Comparison of ENCODE assay signal across 9 cellular contexts in genomic region chr1:145891143-145891542, GRCh38. TPM values are rescaled to one million over a fixed set of nuclear protein-coding genes. Genes with fewer than 3 reads are reported as not detected.
DNase-seq lines count a peak whose midpoint lies in the region; ATAC-seq and TF ChIP-seq lines count a peak whose summit lies in the region.
"Had no signal": no experiment of that assay in that cellular context is flagged by ENCODE, and none has a peak within 500 bp of the region (broad histone marks: within the 10 kb centered on the region; RNA-seq: fewer than 3 reads in every experiment).

No MANE protein-coding gene starts in this region.

- H3K36me3 ChIP-seq in Panc1 (ENCODE audit: control insufficient read depth, insufficient read depth, low read length) (no peaks in the 10 kb centered on the region), esophagus squamous epithelium (no peaks in the 10 kb centered on the region), rectal smooth muscle tissue (ENCODE audit: control insufficient read depth, insufficient read depth, low read length) (no peaks in the 10 kb centered on the region)

- in situ Hi-C loops in Panc1 (cut with HindIII; ENCODE audit: low pct_unique_long_range_greater_than_20kb, low sequenced_read_pairs): no loop called here

- no peak for ATAC-seq in Panc1
- ATAC-seq in HG02759 (IDR thresholded peaks at IDR 0.05; ENCODE audit: unreplicated experiment): no peak
- ATAC-seq in HG03135 (IDR thresholded peaks at IDR 0.05; ENCODE audit: unreplicated experiment): no peak
- no peak for ATAC-seq in stimulated activated memory B cell treated with anti-CD40 and anti-IgM and Interleukin-4, amounts not matched to agents 10 μg/mL and 1 μg/mL and 100 μg/mL, for 72 hours
- no peak for ATAC-seq in stimulated activated effector memory CD8-positive, alpha-beta T cell treated with anti-CD3 and anti-CD28 coated beads, Interleukin-12 subunit alpha, Interleukin-12 subunit beta, amount 100 ng/mL, for 72 hours

- DNase-seq in DMS53 treated with DMSO at 0.1 percent for 48 hours (lab: John Stamatoyannopoulos, UW; ENCODE audit: unreplicated experiment): peak; percentile 45
- DNase-seq in Panc1 (ENCODE audit: low read depth, low spot score): no peak
- DNase-seq in esophagus squamous epithelium (lab: John Stamatoyannopoulos, UW): no peak
- DNase-seq in stimulated activated effector memory CD8-positive, alpha-beta T cell treated with anti-CD3 and anti-CD28 coated beads, Interleukin-12 subunit alpha, Interleukin-12 subunit beta, amount 100 ng/mL, for 72 hours (ENCODE audit: low spot score in 2 of 2): no peak

- no peaks in the 10 kb centered on the region for H3K9me3 Mint-ChIP-seq in stimulated activated memory B cell treated with anti-CD40 and anti-IgM and Interleukin-4, amounts not matched to agents 10 μg/mL and 1 μg/mL and 100 μg/mL, for 72 hours
- H3K9me3 Mint-ChIP-seq in stimulated activated effector memory CD8-positive, alpha-beta T cell treated with anti-CD3 and anti-CD28 coated beads, Interleukin-12 subunit alpha, Interleukin-12 subunit beta, amount 100 ng/mL, for 72 hours: no peaks in the 10 kb centered on the region

- CTCF ChIA-PET in Panc1 (lab: Charles Lee): interaction anchor here (0.7 to 1.7 kb wide), 8 partner anchors 11 to 145 kb away, joined by 3 to 15 read pairs (median 4); partner anchors contain the start of genes ANKRD34A, ITGA10, NUDT17 and POLR3GL

- TF ChIP-seq CTCF in Panc1 (IDR thresholded peaks at IDR 0.05) (no peak), esophagus squamous epithelium (IDR thresholded peaks at IDR 0.05) (no peak)

- no peaks in the 10 kb centered on the region for H3K36me3 Mint-ChIP-seq in stimulated activated memory B cell treated with anti-CD40 and anti-IgM and Interleukin-4, amounts not matched to agents 10 μg/mL and 1 μg/mL and 100 μg/mL, for 72 hours
- no peaks in the 10 kb centered on the region for H3K36me3 Mint-ChIP-seq in stimulated activated effector memory CD8-positive, alpha-beta T cell treated with anti-CD3 and anti-CD28 coated beads, Interleukin-12 subunit alpha, Interleukin-12 subunit beta, amount 100 ng/mL, for 72 hours
- H3K36me3 Mint-ChIP-seq: activated naive CD8-positive, alpha-beta T cell had no signal

- H3K9ac ChIP-seq in rectal smooth muscle tissue (ENCODE audit: low read length): no peak overlapping the region

- H3K9me3 ChIP-seq in Panc1 (ENCODE audit: control insufficient read depth, insufficient read depth, low read depth, low read length) (no peaks in the 10 kb centered on the region), esophagus squamous epithelium (no peaks in the 10 kb centered on the region)

- no peaks in the 10 kb centered on the region for H3K27me3 Mint-ChIP-seq in stimulated activated memory B cell treated with anti-CD40 and anti-IgM and Interleukin-4, amounts not matched to agents 10 μg/mL and 1 μg/mL and 100 μg/mL, for 72 hours
- H3K27me3 Mint-ChIP-seq: activated naive CD8-positive, alpha-beta T cell had no signal

- WGBS in esophagus squamous epithelium, 2 donors: 29 to 30% methylated on average over 1 of the region's 1 CpG

- H3K27me3 ChIP-seq in Panc1 (ENCODE audit: control insufficient read depth, insufficient read depth, low read length) (no peaks in the 10 kb centered on the region), esophagus squamous epithelium (no peaks in the 10 kb centered on the region), rectal smooth muscle tissue (ENCODE audit: control insufficient read depth, insufficient read depth, low read length) (no peaks in the 10 kb centered on the region)

- H3K27ac ChIP-seq in Panc1 (ENCODE audit: low read length): peak overlapping the region; percentile 89
- peak overlapping the region; percentile 80 to 93 (median 90) for H3K27ac ChIP-seq in esophagus squamous epithelium
- peak overlapping the region; percentile 74 for H3K27ac ChIP-seq in rectal smooth muscle tissue (ENCODE audit: low read depth, low read length)

- BruUV-seq in Panc1 (replicated peaks; lab: Mats Ljungman, UMichigan): no TSS peak

- POLR2A ChIA-PET in Panc1 (lab: Charles Lee): interaction anchor here (0.6 kb wide), 1 partner anchor 28 kb away, joined by 3 read pairs; the partner anchor contains the start of gene PEX11B

- H3K4me1 ChIP-seq in Panc1 (ENCODE audit: control insufficient read depth, insufficient read depth, low read length) (peaks cover 25% of the 10 kb centered on the region), esophagus squamous epithelium (peaks cover 20 to 54% (median 25%) of the 10 kb centered on the region in 3 donors), rectal smooth muscle tissue (ENCODE audit: control insufficient read depth, insufficient read depth, low read length) (peaks cover 5% of the 10 kb centered on the region)

- H3K4me3 Mint-ChIP-seq in stimulated activated memory B cell treated with anti-CD40 and anti-IgM and Interleukin-4, amounts not matched to agents 10 μg/mL and 1 μg/mL and 100 μg/mL, for 72 hours: no peak overlapping the region
- H3K4me3 Mint-ChIP-seq in stimulated activated effector memory CD8-positive, alpha-beta T cell treated with anti-CD3 and anti-CD28 coated beads, Interleukin-12 subunit alpha, Interleukin-12 subunit beta, amount 100 ng/mL, for 72 hours: no peak overlapping the region
- H3K4me3 Mint-ChIP-seq: activated naive CD8-positive, alpha-beta T cell had no signal

- TF ChIP-seq POLR2A in esophagus squamous epithelium (IDR thresholded peaks at IDR 0.05): no peak

- H3K4me3 ChIP-seq in Panc1 (ENCODE audit: low read depth in 2 of 2, low read length in 2 of 2) (no peak overlapping the region), esophagus squamous epithelium (peak overlapping the region in 1 of 4 donors; percentile 32), rectal smooth muscle tissue (ENCODE audit: low read length) (no peak overlapping the region)

- H3K4me1 Mint-ChIP-seq in stimulated activated memory B cell treated with anti-CD40 and anti-IgM and Interleukin-4, amounts not matched to agents 10 μg/mL and 1 μg/mL and 100 μg/mL, for 72 hours: no peaks in the 10 kb centered on the region
- no peaks in the 10 kb centered on the region for H3K4me1 Mint-ChIP-seq in stimulated activated effector memory CD8-positive, alpha-beta T cell treated with anti-CD3 and anti-CD28 coated beads, Interleukin-12 subunit alpha, Interleukin-12 subunit beta, amount 100 ng/mL, for 72 hours

- intact Hi-C loops in Panc1 (cut with micrococcal nuclease; ENCODE audit: unreplicated experiment): loop anchor here (5.0 kb wide), 2 partner anchors 71 to 121 kb away; partner anchors contain the start of genes ANKRD34A and POLR3GL
- intact Hi-C loops in esophagus squamous epithelium (cut with DNase I): no loop called here

- H3K27ac Mint-ChIP-seq in stimulated activated memory B cell treated with anti-CD40 and anti-IgM and Interleukin-4, amounts not matched to agents 10 μg/mL and 1 μg/mL and 100 μg/mL, for 72 hours: no peak overlapping the region
- H3K27ac Mint-ChIP-seq in stimulated activated effector memory CD8-positive, alpha-beta T cell treated with anti-CD3 and anti-CD28 coated beads, Interleukin-12 subunit alpha, Interleukin-12 subunit beta, amount 100 ng/mL, for 72 hours: no peak overlapping the region
- H3K27ac Mint-ChIP-seq: activated naive CD8-positive, alpha-beta T cell had no signal

RNA-seq across cellular contexts. Expression of gene ANKRD35, which starts 5.5 kb away (rescaled TPM):
- not detected for total RNA-seq in Panc1 (2021; ENCODE audit: unreplicated experiment)
- polyA plus RNA-seq in Panc1 (2012; ENCODE audit: insufficient read length): not detected
- 10 to 100 TPM in 2 of 4 donors, 1 to 10 TPM in 2; 9.0 to 22.4 (median 10.9) TPM for total RNA-seq in esophagus squamous epithelium

RNA-seq across cellular contexts. Expression of gene ITGA10, which starts 18.7 kb away (rescaled TPM):
- 2.2 TPM for total RNA-seq in Panc1 (2021; ENCODE audit: unreplicated experiment)
- polyA plus RNA-seq in Panc1 (2012; ENCODE audit: insufficient read length): 1.3 TPM
- total RNA-seq in esophagus squamous epithelium: 1 to 10 TPM in 3 of 4 donors, under 1 TPM in 1; 0.83 to 7.2 (median 1.5) TPM

RNA-seq across cellular contexts. Expression of gene PEX11B, which starts 27.4 kb away (rescaled TPM):
- 27.4 TPM for total RNA-seq in Panc1 (2021; ENCODE audit: unreplicated experiment)
- 28.0 TPM for polyA plus RNA-seq in Panc1 (2012; ENCODE audit: insufficient read length)
- 10 to 100 TPM; 19.3 to 30.8 (median 25.1) TPM for total RNA-seq in esophagus squamous epithelium

RNA-seq across cellular contexts. Expression of gene PIAS3, which starts 32.3 kb away (rescaled TPM):
- total RNA-seq in Panc1 (2021; ENCODE audit: unreplicated experiment) (68.1 TPM), esophagus squamous epithelium (10 to 100 TPM; 20.9 to 51.8 (median 38.2) TPM)
- 108 TPM for polyA plus RNA-seq in Panc1 (2012; ENCODE audit: insufficient read length)

RNA-seq across cellular contexts. Expression of gene RBM8A, which starts 36.1 kb away (rescaled TPM):
- total RNA-seq in Panc1 (2021; ENCODE audit: unreplicated experiment) (172 TPM), esophagus squamous epithelium (100 to 1,000 TPM; 155 to 229 (median 200) TPM)
- polyA plus RNA-seq in Panc1 (2012; ENCODE audit: insufficient read length): 208 TPM
